18 cellular contexts compared by ENCODE assay signal in genomic region chr5:150738862-150739261, GRCh38. TPM values are rescaled to one million over a fixed set of nuclear protein-coding genes. Genes with fewer than 3 reads are reported as not detected.
DNase-seq lines count a peak whose midpoint lies in the region; ATAC-seq and TF ChIP-seq lines count a peak whose summit lies in the region.
"Had no signal": no experiment of that assay in that cellular context is flagged by ENCODE, and none has a peak within 500 bp of the region (broad histone marks: within the 10 kb centered on the region; RNA-seq: fewer than 3 reads in every experiment).

No MANE protein-coding gene starts in this region.

- H3K4me1 ChIP-seq in GM23338 (ENCODE audit: insufficient read depth): peaks cover 21% of the 10 kb centered on the region
- peaks cover 2% of the 10 kb centered on the region; the same call in 1 of the 2 replicates for H3K4me1 ChIP-seq in H9 (ENCODE audit: insufficient read depth, low read length)
- peaks cover 0 to 57% (median 4%) of the 10 kb centered on the region in 9 donors for H3K4me1 ChIP-seq in heart right ventricle

- intact Hi-C loops in heart right ventricle (cut with DNase I): no loop called here

- no peak overlapping the region for H2BK5ac ChIP-seq in H9 (ENCODE audit: insufficient read length, low read length)

- no peaks in the 10 kb centered on the region for H3K9me2 ChIP-seq in GM23338 (ENCODE audit: insufficient read depth)

- WGBS in H9 (ENCODE audit: extremely low coverage, insufficient read length, low lambda C conversion rate): no CpG with 5 or more reads among the region's 7 CpGs
- WGBS in heart right ventricle, 2 donors: 94 to 97% methylated on average over 7 of the region's 7 CpGs

- H3K4me3 ChIP-seq in GM23338: no peak overlapping the region
- H3K4me3 ChIP-seq in heart right ventricle: no peak overlapping the region

- H4K5ac ChIP-seq in H9 (ENCODE audit: insufficient read length, low read depth, low read length): no peak overlapping the region

- H3K27me3 ChIP-seq in GM23338 (ENCODE audit: insufficient read depth): no peaks in the 10 kb centered on the region
- no peaks in the 10 kb centered on the region for H3K27me3 ChIP-seq in H9 (ENCODE audit: insufficient read depth, low read length)
- no peaks in the 10 kb centered on the region for H3K27me3 ChIP-seq in heart right ventricle

- no peak overlapping the region for H3K14ac ChIP-seq in H9 (ENCODE audit: insufficient read depth, low read length)

- H3K23me2 ChIP-seq in H9 (ENCODE audit: insufficient read length, low read depth, low read length, poor library complexity, severe bottlenecking): no peaks in the 10 kb centered on the region

- H4K91ac ChIP-seq in H9 (ENCODE audit: insufficient read length, low read depth, low read length): no peak overlapping the region

- H3K9me3 ChIP-seq in H9 (ENCODE audit: control insufficient read depth, low read depth, low read length): no peaks in the 10 kb centered on the region
- H3K9me3 ChIP-seq in heart right ventricle: peaks cover 0 to 18% (median 0%) of the 10 kb centered on the region in 11 donors

- peaks cover 4% of the 10 kb centered on the region for H3K27me3 Mint-ChIP-seq in GM23338 (ENCODE audit: insufficient read depth, low read depth, poor library complexity)
- H3K27me3 Mint-ChIP-seq in H9 (ENCODE audit: low read depth): no peaks in the 10 kb centered on the region
- no peaks in the 10 kb centered on the region for H3K27me3 Mint-ChIP-seq in activated CD4-positive, alpha-beta memory T cell treated with anti-CD3 and anti-CD28 coated beads, Interleukin-2, amount 10 ng/mL, durations not matched to agents 7 days and 5 days
- H3K27me3 Mint-ChIP-seq: CD4-positive, alpha-beta T cell had no signal

- H3K9me3 Mint-ChIP-seq in GM23338 (peaks cover 36% of the 10 kb centered on the region), H9 (peaks cover 20 to 21% of the 10 kb centered on the region in 2 experiments)
- H3K9me3 Mint-ChIP-seq in activated CD4-positive, alpha-beta memory T cell treated with anti-CD3 and anti-CD28 coated beads, Interleukin-2, amount 10 ng/mL, durations not matched to agents 7 days and 5 days: peaks cover 13% of the 10 kb centered on the region

- H3K4me3 Mint-ChIP-seq in GM23338 (no peak overlapping the region), H9 (no peak overlapping the region)
- H3K4me3 Mint-ChIP-seq in activated CD4-positive, alpha-beta memory T cell treated with anti-CD3 and anti-CD28 coated beads, Interleukin-2, amount 10 ng/mL, durations not matched to agents 7 days and 5 days: no peak overlapping the region
- H3K4me3 Mint-ChIP-seq: CD4-positive, alpha-beta T cell had no signal

- peaks cover 67% of the 10 kb centered on the region for H3K79me2 ChIP-seq in GM23338 (replicated peaks; ENCODE audit: insufficient read depth)
- H3K79me2 ChIP-seq in H9 (ENCODE audit: insufficient read depth, low read length): peaks cover 3% of the 10 kb centered on the region; the same call in 1 of the 2 replicates

- H3K4me2 ChIP-seq in GM23338 (0 out of 2 replicates have a peak overlapping the region, but pooled peaks have one; percentile 49), H9 (ENCODE audit: insufficient read depth, insufficient read length, low read length) (no peak overlapping the region)
- H3K4me2 ChIP-seq: KMS-11 had no signal

- no peaks in the 10 kb centered on the region; the same call in 1 of the 2 replicates for H3K36me3 ChIP-seq in GM23338 (ENCODE audit: insufficient read depth)
- peaks cover 0 to 69% (median 12%) of the 10 kb centered on the region in 9 donors for H3K36me3 ChIP-seq in heart right ventricle

- H4K8ac ChIP-seq in H9 (replicated peaks; ENCODE audit: insufficient read length, low read depth, low read length): no peak overlapping the region

- TF ChIP-seq CTCF in GM23338 (conservative IDR thresholded peaks at IDR 0.05; ENCODE audit: low read depth in 2 of 2): no peak
- TF ChIP-seq CTCF in H9 (conservative IDR thresholded peaks at IDR 0.05): no peak
- no peak for TF ChIP-seq CTCF in heart right ventricle (IDR thresholded peaks at IDR 0.05)

- peaks cover 4% of the 10 kb centered on the region for H3K79me1 ChIP-seq in H9 (ENCODE audit: insufficient read depth, low read depth, low read length, poor library complexity, severe bottlenecking)

- H3K18ac ChIP-seq in H9 (ENCODE audit: insufficient read length, low read depth, low read length): no peak overlapping the region

- no peak for ATAC-seq in GM23338
- no peak for ATAC-seq in stimulated activated naive CD8-positive, alpha-beta T cell treated with anti-CD3 and anti-CD28 coated beads, Interleukin-15, Interleukin-2, amounts not matched to agents 100 U/mL and 50 U/mL, for 24 hours
- ATAC-seq in heart right ventricle: no peak

- H4K20me1 ChIP-seq in GM23338 (replicated peaks; ENCODE audit: insufficient read depth): peaks cover 5% of the 10 kb centered on the region; the same call in 1 of the 2 replicates
- no peaks in the 10 kb centered on the region for H4K20me1 ChIP-seq in H9 (ENCODE audit: control insufficient read depth, insufficient read depth, insufficient read length)

- H3K56ac ChIP-seq in H9 (ENCODE audit: insufficient read length, low read depth, low read length): no peak overlapping the region

- no peak overlapping the region for H3K27ac Mint-ChIP-seq in GM23338
- peak overlapping the region in 2 of 3 experiments; percentile 25 to 80; a peak in 2 of 7 replicates for H3K27ac Mint-ChIP-seq in H9
- H3K27ac Mint-ChIP-seq in activated CD4-positive, alpha-beta memory T cell treated with anti-CD3 and anti-CD28 coated beads, Interleukin-2, amount 10 ng/mL, durations not matched to agents 7 days and 5 days: peak overlapping the region; percentile 58
- H3K27ac Mint-ChIP-seq: CD4-positive, alpha-beta T cell had no signal

- no peak overlapping the region for H2BK12ac ChIP-seq in H9 (ENCODE audit: insufficient read length, low read depth, low read length)

- H3K9ac ChIP-seq in H9 (ENCODE audit: extremely low read depth, insufficient read length, low read length): no peak overlapping the region
- H3K9ac ChIP-seq: KMS-11 had no signal

- no peak overlapping the region for H2BK120ac ChIP-seq in H9 (ENCODE audit: low read depth, low read length, poor library complexity, severe bottlenecking)

- DNase-seq in GM23338 (ENCODE audit: low spot score) (no peak), H9 (no peak), myocyte (ENCODE audit: low read depth) (peak; percentile 41), heart right ventricle (no peak)
- DNase-seq in activated CD4-positive, alpha-beta memory T cell treated with anti-CD3 and anti-CD28 coated beads, Interleukin-2, amount 10 ng/mL, durations not matched to agents 7 days and 5 days: no peak
- DNase-seq in stimulated activated naive CD8-positive, alpha-beta T cell treated with anti-CD3 and anti-CD28 coated beads, Interleukin-15, Interleukin-2, amounts not matched to agents 100 U/mL and 50 U/mL, for 24 hours: no peak
- no peak for DNase-seq in effector CD8-positive, alpha-beta T cell (lab: John Stamatoyannopoulos, UW)
- DNase-seq: CD4-positive, alpha-beta T cell; COR-L47; DMS79; MV-4-11; NCI-H1105 treated with DMSO at 0.1 percent for 48 hours; NCI-H1694; NCI-H2081; NCI-H2171; NCI-H524 treated with DMSO at 0.1 percent for 48 hours had no signal

- no peak overlapping the region for H3T11ph ChIP-seq in H9 (ENCODE audit: low read length)

- no peak overlapping the region for H3K27ac ChIP-seq in GM23338 (ENCODE audit: low read depth)
- no peak overlapping the region for H3K27ac ChIP-seq in H9 (ENCODE audit: insufficient read length, low read depth, low read length)
- peak overlapping the region in 1 of 10 donors; percentile 52 for H3K27ac ChIP-seq in heart right ventricle
- H3K27ac ChIP-seq: KMS-11 had no signal

- H2BK20ac ChIP-seq in H9 (ENCODE audit: low read depth, low read length, poor library complexity, severe bottlenecking): no peak overlapping the region

- no peak overlapping the region for H2BK15ac ChIP-seq in H9 (ENCODE audit: low read depth, low read length)

- H3K36me3 Mint-ChIP-seq in GM23338 (ENCODE audit: low read depth) (peaks cover 63% of the 10 kb centered on the region), H9 (ENCODE audit: insufficient read depth in 1 of 3, low read depth in 3 of 3) (peaks cover 40 to 47% (median 43%) of the 10 kb centered on the region in 3 experiments)
- H3K36me3 Mint-ChIP-seq in activated CD4-positive, alpha-beta memory T cell treated with anti-CD3 and anti-CD28 coated beads, Interleukin-2, amount 10 ng/mL, durations not matched to agents 7 days and 5 days (ENCODE audit: low read depth): peaks cover 81% of the 10 kb centered on the region

- H3F3A ChIP-seq in GM23338 (replicated peaks; ENCODE audit: low read depth): no peaks in the 10 kb centered on the region

- H2AFZ ChIP-seq in GM23338: no peak overlapping the region
- H2AFZ ChIP-seq in H9 (ENCODE audit: low read length): no peak overlapping the region

- H2AK5ac ChIP-seq in H9 (ENCODE audit: insufficient read length, low read length): no peak overlapping the region

- no peak overlapping the region for H3K4ac ChIP-seq in H9 (ENCODE audit: low read depth, low read length)

- peaks cover 33% of the 10 kb centered on the region for H3K4me1 Mint-ChIP-seq in GM23338
- peaks cover 33 to 38% of the 10 kb centered on the region in 2 experiments for H3K4me1 Mint-ChIP-seq in H9
- H3K4me1 Mint-ChIP-seq in activated CD4-positive, alpha-beta memory T cell treated with anti-CD3 and anti-CD28 coated beads, Interleukin-2, amount 10 ng/mL, durations not matched to agents 7 days and 5 days: peaks cover 78% of the 10 kb centered on the region

- POLR2A ChIA-PET in activated CD4-positive, alpha-beta memory T cell treated with anti-CD3 and anti-CD28 coated beads, Interleukin-2, amount 10 ng/mL, durations not matched to agents 7 days and 5 days (lab: Charles Lee): interaction anchor here (1.2 kb wide), 2 partner anchors 18 to 40 kb away, joined by 3 read pairs; partner anchors contain the start of gene SMIM3

- no peak overlapping the region for H3K23ac ChIP-seq in H9 (ENCODE audit: insufficient read length, low read depth, low read length)

- CTCF ChIA-PET in activated CD4-positive, alpha-beta memory T cell treated with anti-CD3 and anti-CD28 coated beads, Interleukin-2, amount 10 ng/mL, durations not matched to agents 7 days and 5 days (lab: Charles Lee): interaction anchor here (1.1 kb wide), 1 partner anchor 107 kb away, joined by 3 read pairs; the partner anchor contains the start of gene IRGM

RNA-seq across cellular contexts. Expression of gene DCTN4, which starts 20.0 kb away (rescaled TPM):
- total RNA-seq in GM23338 (2014; rRNA removed; shearing (Covaris generic)): 41.2 and 41.8 TPM in 2 replicates
- polyA plus RNA-seq in GM23338 (2016; fragmentation: Nextera tagmentation; extraction: Ambion mirVana) (11.8 and 15.4 TPM in 2 replicates), heart right ventricle (10 to 100 TPM; 20.0 TPM)
- total RNA-seq in H9 (2021) (45.1 and 48.5 TPM in 2 replicates), myocyte (78.9 and 82.4 TPM in 2 replicates), heart right ventricle (10 to 100 TPM; 42.9 to 68.3 (median 58.2) TPM)
- total RNA-seq in activated CD4-positive, alpha-beta memory T cell treated with anti-CD3 and anti-CD28 coated beads, Interleukin-2, amount 10 ng/mL, durations not matched to agents 7 days and 5 days: 10 to 100 TPM; 38.6 to 40.6 TPM
- 38.5 TPM for polyA plus RNA-seq in myocyte (2012)

RNA-seq across cellular contexts. Expression of gene RBM22, which starts 38.0 kb away (rescaled TPM):
- total RNA-seq in GM23338 (2014; rRNA removed; shearing (Covaris generic)): 30.7 and 32.3 TPM in 2 replicates
- polyA plus RNA-seq in GM23338 (2016; fragmentation: Nextera tagmentation; extraction: Ambion mirVana) (20.3 and 23.4 TPM in 2 replicates), heart right ventricle (10 to 100 TPM; 18.6 to 28.8 TPM)
- total RNA-seq in H9 (2021) (44.9 and 47.0 TPM in 2 replicates), myocyte (35.0 and 40.9 TPM in 2 replicates), heart right ventricle (10 to 100 TPM; 23.4 to 41.0 (median 29.3) TPM)
- 10 to 100 TPM; 66.8 to 70.7 TPM for total RNA-seq in activated CD4-positive, alpha-beta memory T cell treated with anti-CD3 and anti-CD28 coated beads, Interleukin-2, amount 10 ng/mL, durations not matched to agents 7 days and 5 days
- polyA plus RNA-seq in myocyte (2012): 33.2 TPM

RNA-seq across cellular contexts. Expression of gene SMIM3, which starts 39.7 kb away (rescaled TPM):
- total RNA-seq in GM23338 (2014; rRNA removed; shearing (Covaris generic)): 7.6 and 8.0 TPM in 2 replicates
- 4.3 and 6.2 TPM in 2 replicates for polyA plus RNA-seq in GM23338 (2016; fragmentation: Nextera tagmentation; extraction: Ambion mirVana)
- 42.0 and 42.5 TPM in 2 replicates for total RNA-seq in H9 (2021)
- 10 to 100 TPM; 17.4 to 19.1 TPM for total RNA-seq in activated CD4-positive, alpha-beta memory T cell treated with anti-CD3 and anti-CD28 coated beads, Interleukin-2, amount 10 ng/mL, durations not matched to agents 7 days and 5 days
- 67.1 and 74.6 TPM in 2 replicates for total RNA-seq in myocyte
- polyA plus RNA-seq in myocyte (2012): 78.9 TPM
- total RNA-seq in heart right ventricle: 10 to 100 TPM in 6 of 10 donors, 1 to 10 TPM in 4; 7.1 to 24.2 (median 10.9) TPM
- polyA plus RNA-seq in heart right ventricle: 10 to 100 TPM; 18.8 to 41.5 TPM
- total RNA-seq: OCI-LY7 had no signal
